In genomic region chr2:190571666-190572065, GRCh38 we compare ENCODE assay signal across 15 cellular contexts. TPM values are rescaled to one million over a fixed set of nuclear protein-coding genes. Genes with fewer than 3 reads are reported as not detected.
A peak's percentile ranks its signal among the peaks of the same experiment; 100 is the strongest.
DNase-seq lines count a peak whose midpoint lies in the region; ATAC-seq and TF ChIP-seq lines count a peak whose summit lies in the region.
"Had no signal": no experiment of that assay in that cellular context is flagged by ENCODE, and none has a peak within 500 bp of the region (broad histone marks: within the 10 kb centered on the region; RNA-seq: fewer than 3 reads in every experiment).

No MANE protein-coding gene starts in this region.

- no peaks in the 10 kb centered on the region for H3K27me3 Mint-ChIP-seq in WTC11 (ENCODE audit: low read depth)

- H3K27ac Mint-ChIP-seq in WTC11: no peak overlapping the region

- H3K4me3 ChIP-seq in NB4 (ENCODE audit: low read depth, low read length): no peak overlapping the region
- H3K4me3 ChIP-seq: skin epidermis, upper lobe of left lung had no signal

- TF ChIP-seq POLR2A in NB4 (IDR thresholded peaks at IDR 0.05; ENCODE audit: extremely low read depth, insufficient read length) (no peak), erythroblast (IDR thresholded peaks at IDR 0.05; ENCODE audit: low read length) (no peak)

- TF ChIP-seq CTCF in NB4 (IDR thresholded peaks at IDR 0.05; ENCODE audit: low read depth, low read length) (no peak), WTC11 (IDR thresholded peaks at IDR 0.05) (no peak)

- peak; percentile 92 for ATAC-seq in WTC11

- POLR2A ChIA-PET in WTC11 (lab: Charles Lee): no interaction called here

- no peak overlapping the region for H3K4me3 Mint-ChIP-seq in WTC11

- H3K9me3 Mint-ChIP-seq in WTC11: peaks cover 14% of the 10 kb centered on the region

- H3K4me1 Mint-ChIP-seq in WTC11: no peaks in the 10 kb centered on the region

- CTCF ChIA-PET in WTC11 (lab: Charles Lee): no interaction called here

- DNase-seq in Daoy (ENCODE audit: low read depth) (peak; percentile 57), NB4 (ENCODE audit: low read depth) (peak; percentile 25), WTC11 (ENCODE audit: low spot score) (no peak), iPS-NIHi7 (ENCODE audit: extremely low spot score) (peak; percentile 32), hypothalamus (lab: John Stamatoyannopoulos, UW) (no peak), T-helper 9 cell (no peak), erythroblast (lab: John Stamatoyannopoulos, UW) (no peak)
- DNase-seq in activated CD4-positive, alpha-beta T cell treated with anti-CD3 and anti-CD28 coated beads, Interleukin-2, amount 50 U/mL, for 48 hours: no peak
- DNase-seq: activated CD4-positive, alpha-beta T cell treated with anti-CD3 and anti-CD28 coated beads for 1 hour; activated naive CD4-positive, alpha-beta T cell treated with anti-CD3 and anti-CD28 coated beads, Interleukin-2, amount 50 U/mL, for 16 hours; NCI-H1105 treated with DMSO at 0.1 percent for 48 hours; stimulated activated naive CD4-positive, alpha-beta T cell; T-helper 1 cell; upper lobe of left lung had no signal

- H3K36me3 Mint-ChIP-seq in WTC11: peaks cover 7% of the 10 kb centered on the region

TF ChIP-seq in WTC11, 78 proteins besides CTCF, POLR2A, EP300 and RAD21:
- TF ChIP-seq AFF4 (CRISPR knock-in tag; IDR thresholded peaks at IDR 0.05; ENCODE audit: borderline replicate concordance) (no peak), ZNF121 (CRISPR knock-in tag; IDR thresholded peaks at IDR 0.05) (no peak)

RNA-seq across cellular contexts. Expression of gene NEMP2, which starts 37.1 kb away (rescaled TPM):
- 6.7 and 20.0 TPM in 2 replicates for total RNA-seq in Daoy (2014; rRNA removed; shearing (Covaris generic))
- 6.0 to 7.3 TPM (median 7.2 TPM) in 3 replicates for total RNA-seq in WTC11 (2021)

Comparison
In these comparisons a context has a peak if more than half of its experiments do, and no peak if none do; other contexts are left out.
1. DNase-seq: peak in Daoy (single experiment), NB4 (single experiment) and iPS-NIHi7 (single experiment); none in WTC11 (single experiment), hypothalamus (0 of 51), T-helper 9 cell (single experiment), activated CD4-positive, alpha-beta T cell treated with anti-CD3 and anti-CD28 coated beads, Interleukin-2, amount 50 U/mL, for 48 hours (0 of 2) and erythroblast (0 of 2).